10 cellular contexts compared by ENCODE assay signal in genomic region chr10:124941823-124942222, GRCh38. TPM values are rescaled to one million over a fixed set of nuclear protein-coding genes. Genes with fewer than 3 reads are reported as not detected.
DNase-seq lines count a peak whose midpoint lies in the region; ATAC-seq and TF ChIP-seq lines count a peak whose summit lies in the region.
"Had no signal": no experiment of that assay in that cellular context is flagged by ENCODE, and none has a peak within 500 bp of the region (broad histone marks: within the 10 kb centered on the region; RNA-seq: fewer than 3 reads in every experiment).

Gene ZRANB1 (plus strand): TSS chr10:124942123. CDS start chr10:124942494, 371 bp downstream.

- peaks cover 31% of the 10 kb centered on the region for H3K36me3 Mint-ChIP-seq in Caco-2 (ENCODE audit: insufficient read depth, unreplicated experiment)

- no TSS peak for BruUV-seq in Caco-2 (replicated peaks; lab: Mats Ljungman, UMichigan)

- in situ Hi-C loops in HAP-1 (cut with MboI; ENCODE audit: low sequenced_read_pairs), result no loop called here

- DNase-seq in Caco-2 (no peak), Right ventricle myocardium superior (no peak), omental fat pad (ENCODE audit: low spot score) (no peak), HAP-1 (ENCODE audit: low spot score in 2 of 2) (no peak), RPMI8226 (no peak), midbrain (lab: John Stamatoyannopoulos, UW) (no peak)
- no peak for DNase-seq in NK-92 treated with Interleukin-12 subunit alpha and Interleukin-12 subunit beta, amount 100 ng/mL, for 24 hours (lab: John Stamatoyannopoulos, UW)
- DNase-seq: activated CD4-positive, alpha-beta T cell treated with anti-CD3 and anti-CD28 coated beads for 4 hours; DMS79 treated with DMSO at 0.1 percent for 48 hours had no signal

- POLR2A ChIA-PET in Caco-2 (lab: Charles Lee), result no interaction called here

- no peaks in the 10 kb centered on the region for H3K27me3 Mint-ChIP-seq in Caco-2 (ENCODE audit: insufficient read depth, unreplicated experiment)

- no peaks in the 10 kb centered on the region for H3K4me1 Mint-ChIP-seq in Caco-2 (ENCODE audit: low read depth, unreplicated experiment)

- H3K36me3 ChIP-seq in Caco-2 (ENCODE audit: control insufficient read depth, insufficient read depth, low read length), result no peaks in the 10 kb centered on the region; the same call in 1 of the 2 replicates
- H3K36me3 ChIP-seq in HAP-1 (replicated peaks), result 0 out of 2 replicates have a peak, but pooled peaks cover 4% of the 10 kb centered on the region

- no peak within 1 kb of the TSS for H3K4me3 Mint-ChIP-seq in Caco-2 (ENCODE audit: unreplicated experiment)

- 0 out of 2 replicates have a peak, but pooled peaks cover 5% of the 10 kb centered on the region for H3K4me1 ChIP-seq in Caco-2
- peaks cover 29% of the 10 kb centered on the region for H3K4me1 ChIP-seq in HAP-1

- no peak for TF ChIP-seq CTCF in Caco-2 (IDR thresholded peaks at IDR 0.05; ENCODE audit: insufficient read depth in 1 of 2, low read depth in 1 of 2, low read length in 1 of 2, severe bottlenecking in 1 of 2, unreplicated experiment in 1 of 2)
- no peak for TF ChIP-seq CTCF in WI38 (IDR thresholded peaks at IDR 0.05; ENCODE audit: low read depth, low read length)
- TF ChIP-seq CTCF in omental fat pad (IDR thresholded peaks at IDR 0.05), result no peak

- ATAC-seq in Right ventricle myocardium superior (ENCODE audit: poor library complexity), result no peak
- no peak for ATAC-seq in omental fat pad (ENCODE audit: low FRiP score)

- CTCF ChIA-PET in Caco-2 (lab: Charles Lee), result no interaction called here

- intact Hi-C loops in Caco-2 (cut with micrococcal nuclease; ENCODE audit: unreplicated experiment), result no loop called here
- intact Hi-C loops in Right ventricle myocardium superior (cut with DNase I), result no loop called here

- H3K4me3 ChIP-seq in Caco-2 (ENCODE audit: low read depth, low read length) (no peak within 1 kb of the TSS), WI38 (ENCODE audit: low read depth, low read length) (peak within 1 kb of the TSS; percentile 10; the same call in 1 of the 2 replicates), HAP-1 (no peak within 1 kb of the TSS)

- no peaks in the 10 kb centered on the region for H3K9me3 Mint-ChIP-seq in Caco-2 (ENCODE audit: unreplicated experiment)

- H3K9me3 ChIP-seq in Caco-2, result no peaks in the 10 kb centered on the region
- H3K9me3 ChIP-seq in HAP-1, result no peaks in the 10 kb centered on the region

- H3K27ac Mint-ChIP-seq in Caco-2 (ENCODE audit: unreplicated experiment), result no peak within 1 kb of the TSS

- H3K27me3 ChIP-seq in Caco-2 (replicated peaks; ENCODE audit: control insufficient read depth, insufficient read depth, low read length), result no peaks in the 10 kb centered on the region
- H3K27me3 ChIP-seq in HAP-1 (ENCODE audit: low read depth), result no peaks in the 10 kb centered on the region

RNA-seq across cellular contexts. Expression of gene ZRANB1, which starts in this region (rescaled TPM):
- total RNA-seq in Caco-2 (2022), result 24.6 and 27.7 TPM in 2 replicates
- total RNA-seq in Right ventricle myocardium superior, result 24.2 TPM
- 10 to 100 TPM; 25.9 to 34.2 (median 34.1) TPM for total RNA-seq in omental fat pad
